In genomic region chrX:110182865-110183264, GRCh38 we compare ENCODE assay signal across 19 cellular contexts.
DNase-seq lines count a peak whose midpoint lies in the region; ATAC-seq, FAIRE-seq and TF ChIP-seq lines count a peak whose summit lies in the region.
"Had no signal": no experiment of that assay in that cellular context is flagged by ENCODE, and none has a peak within 500 bp of the region (broad histone marks: within the 10 kb centered on the region; RNA-seq: fewer than 3 reads in every experiment).

No MANE protein-coding gene starts in this region.

- FAIRE-seq in K562 (lab: Jason Lieb, UNC) (no peak), GM19239 (lab: Jason Lieb, UNC) (no peak)
- FAIRE-seq: GM12891 had no signal

- H3K4me1 ChIP-seq in HCT116 (ENCODE audit: control insufficient read depth in 1 of 2, insufficient read depth in 2 of 2, low read length in 2 of 2) (peaks cover 43 to 53% of the 10 kb centered on the region in 2 experiments), K562 (replicated peaks in 1 of 2; ENCODE audit: control insufficient read depth in 2 of 2, insufficient read depth in 2 of 2, low read length in 2 of 2) (peaks cover 21 to 32% of the 10 kb centered on the region in 2 experiments), spleen (peaks cover 0 to 9% (median 0%) of the 10 kb centered on the region in 6 donors)
- H3K4me1 ChIP-seq: Caco-2 had no signal

- H3K9ac ChIP-seq in HCT116 (ENCODE audit: low read length): no peak overlapping the region
- peak overlapping the region in 1 of 2 experiments; percentile 74; a peak in 1 of 4 replicates for H3K9ac ChIP-seq in K562 (ENCODE audit: insufficient read depth in 1 of 2, low read depth in 2 of 2, low read length in 2 of 2)

- H3K79me2 ChIP-seq in HCT116 (ENCODE audit: insufficient read depth, low read length) (no peaks in the 10 kb centered on the region), K562 (ENCODE audit: control insufficient read depth, insufficient read depth, low read length) (peaks cover 10% of the 10 kb centered on the region; the same call in 2 of the 3 replicates)

- DNase-seq in HCT116 (ENCODE audit: low read depth, low spot score) (no peak), T-helper 17 cell (no peak), K562 (ENCODE audit: extremely low read depth in 1 of 4, low spot score in 3 of 4) (peak in 2 of 4 experiments; percentile 23 to 60), spleen (peak; percentile 41), GM19239 (ENCODE audit: insufficient read length, low spot score) (no peak), NCI-H187 treated with DMSO at 0.1 percent for 48 hours (lab: John Stamatoyannopoulos, UW) (no peak)
- DNase-seq in activated naive CD4-positive, alpha-beta T cell treated with Interleukin-2 at 50 U/mL for 16 hours: no peak
- no peak for DNase-seq in effector CD4-positive, alpha-beta T cell
- DNase-seq: C1 segment of cervical spinal cord, Caco-2, KBM-7, MG63, NCI-H1092 treated with DMSO at 0.1 percent for 48 hours, NCI-H1930, NCI-H2171 treated with DMSO at 0.1 percent for 48 hours, SW 1271 had no signal

- H3K27ac ChIP-seq in HCT116 (ENCODE audit: low read depth, low read length): no peak overlapping the region
- peak overlapping the region; percentile 31; the same call in 1 of the 3 replicates for H3K27ac ChIP-seq in K562 (ENCODE audit: extremely low read depth, low read depth, low read length)
- peak overlapping the region in 2 of 8 donors; percentile 10 to 26 for H3K27ac ChIP-seq in spleen
- H3K27ac ChIP-seq: HL-60, SJSA1 had no signal

- H3K9me1 ChIP-seq in K562 (ENCODE audit: control insufficient read depth, insufficient read depth, low read length): peaks cover 4% of the 10 kb centered on the region

- H3K36me3 Mint-ChIP-seq in T-helper 17 cell (ENCODE audit: low read depth): no peaks in the 10 kb centered on the region

- no peaks in the 10 kb centered on the region for H3K36me3 ChIP-seq in HCT116 (ENCODE audit: control insufficient read depth in 1 of 2, insufficient read depth in 2 of 2, low read length in 2 of 2)
- peaks cover 11% of the 10 kb centered on the region; the same call in 2 of the 3 replicates for H3K36me3 ChIP-seq in K562 (ENCODE audit: control insufficient read depth, insufficient read depth, low read length)
- H3K36me3 ChIP-seq in spleen: peaks cover 0 to 3% (median 0%) of the 10 kb centered on the region in 6 donors
- H3K36me3 ChIP-seq: SJSA1 had no signal

- WGBS in K562 (ENCODE audit: insufficient coverage, low coverage, missing lambda C conversion rate): 34% methylated on average over 3 of the region's 6 CpGs
- WGBS in spleen, 5 donors: 52 to 78% (median 70%) methylated on average over 5 to 6 of the region's 6 CpGs

- intact Hi-C loops in HCT116 (cut with micrococcal nuclease): no loop called here
- intact Hi-C loops in K562 (cut with micrococcal nuclease): no loop called here
- intact Hi-C loops in spleen (cut with DNase I; ENCODE audit: low total_unique reads): no loop called here

- H3K9me3 ChIP-seq in HCT116 (ENCODE audit: control insufficient read depth in 1 of 2, insufficient read depth in 1 of 2, low read depth in 1 of 2, low read length in 2 of 2) (no peaks in the 10 kb centered on the region), T-helper 17 cell (ENCODE audit: control insufficient read depth, low read length, poor library complexity, severe bottlenecking) (no peaks in the 10 kb centered on the region), K562 (replicated peaks; ENCODE audit: control insufficient read depth, insufficient read depth, low read depth, low read length) (no peaks in the 10 kb centered on the region; the same call in 1 of the 2 replicates), spleen (peaks cover 0 to 8% (median 0%) of the 10 kb centered on the region in 8 donors)
- H3K9me3 ChIP-seq: Caco-2, SJSA1 had no signal

- H3K9me2 ChIP-seq in HCT116 (ENCODE audit: insufficient read depth): no peaks in the 10 kb centered on the region

- POLR2A ChIA-PET in HCT116 (lab: Charles Lee) (no interaction called here), K562 (lab: Yijun Ruan, JAX) (interaction anchor here (1.0 to 1.2 kb wide), 2 partner anchors 18 to 218 kb away, joined by 3 to 4 read pairs; no protein-coding TSS in a partner anchor)

- peak overlapping the region; percentile 69 for H3K27ac Mint-ChIP-seq in T-helper 17 cell

- peaks cover 5% of the 10 kb centered on the region for H3K4me1 Mint-ChIP-seq in T-helper 17 cell

- TF ChIP-seq RAD21 in HCT116 (IDR thresholded peaks at IDR 0.05; ENCODE audit: low read depth) (no peak), K562 (CRISPR knock-in tag; conservative IDR thresholded peaks at IDR 0.05 in 1 of 2, IDR thresholded peaks at IDR 0.05 in 1 of 2) (no peak)

- BruUV-seq in HCT116 (replicated peaks; lab: Mats Ljungman, UMichigan) (no TSS peak), K562 (replicated peaks; lab: Mats Ljungman, UMichigan) (no TSS peak)

- H2AFZ ChIP-seq in HCT116 (ENCODE audit: low read depth, low read length, poor library complexity, severe bottlenecking): no peak overlapping the region
- H2AFZ ChIP-seq in K562 (ENCODE audit: low read depth, low read length): no peak overlapping the region

- ATAC-seq in HCT116 (no peak), T-helper 17 cell (no peak), K562 (peak; percentile 36)

- TF ChIP-seq CTCF in HCT116 (IDR thresholded peaks at IDR 0.05 in 2 of 3, conservative IDR thresholded peaks at IDR 0.05 in 1 of 3; ENCODE audit: borderline replicate concordance in 1 of 3, insufficient read depth in 1 of 3, low read depth in 2 of 3, low read length in 2 of 3) (no peak), K562 (IDR thresholded peaks at IDR 0.05 in 2 of 3, conservative IDR thresholded peaks at IDR 0.05 in 1 of 3; ENCODE audit: insufficient read depth in 2 of 3, low read depth in 1 of 3, low read length in 3 of 3) (no peak), spleen (IDR thresholded peaks at IDR 0.05 in 8 of 11, conservative IDR thresholded peaks at IDR 0.05 in 3 of 11) (no peak)

- no peak for TF ChIP-seq EP300 in K562 (IDR thresholded peaks at IDR 0.05; ENCODE audit: low read length)

- no peak for TF ChIP-seq POLR2A in HCT116 (IDR thresholded peaks at IDR 0.05; ENCODE audit: borderline replicate concordance, extremely low read depth, insufficient read depth, insufficient read length)
- no peak for TF ChIP-seq POLR2A in K562 (conservative IDR thresholded peaks at IDR 0.05)
- TF ChIP-seq POLR2A in spleen (IDR thresholded peaks at IDR 0.05): no peak

- H3K27me3 ChIP-seq in HCT116 (ENCODE audit: insufficient read depth, low read length): no peaks in the 10 kb centered on the region
- no peaks in the 10 kb centered on the region for H3K27me3 ChIP-seq in K562 (ENCODE audit: control insufficient read depth in 2 of 2, insufficient read depth in 2 of 2, low read length in 2 of 2)
- H3K27me3 ChIP-seq in spleen (replicated peaks in 1 of 7): peaks cover 0 to 5% (median 0%) of the 10 kb centered on the region in 7 donors
- H3K27me3 ChIP-seq: MG63, SJSA1 had no signal

- RAD21 ChIA-PET in HCT116 (lab: Charles Lee; ENCODE audit: low non-redundant PET in 1 of 2, low total read pairs in 2 of 2, uncharacterized antibody in 2 of 2, unreplicated experiment in 2 of 2): no interaction called here

- no peaks in the 10 kb centered on the region for H3K27me3 Mint-ChIP-seq in T-helper 17 cell

- no peaks in the 10 kb centered on the region for H4K20me1 ChIP-seq in HCT116 (ENCODE audit: insufficient read depth)
- H4K20me1 ChIP-seq in K562 (replicated peaks; ENCODE audit: control insufficient read depth, insufficient read depth, low read length): no peaks in the 10 kb centered on the region

- CTCF ChIA-PET in HCT116 (lab: Charles Lee) (interaction anchor here (1.1 kb wide), 1 partner anchor 15 kb away, joined by 4 read pairs; no protein-coding TSS in a partner anchor), K562 (lab: Yijun Ruan, JAX; ENCODE audit: low intra/inter-chr PET ratio) (no interaction called here)

- H3K4me3 ChIP-seq in HCT116 (replicated peaks in 1 of 2; ENCODE audit: low read depth in 1 of 2, low read length in 2 of 2): no peak overlapping the region
- H3K4me3 ChIP-seq in K562: no peak overlapping the region
- H3K4me3 ChIP-seq in spleen: no peak overlapping the region
- H3K4me3 ChIP-seq: MG63, SJSA1 had no signal

- no peak overlapping the region for H3K4me3 Mint-ChIP-seq in T-helper 17 cell

- in situ Hi-C loops in K562 (cut with MboI): no loop called here

- H3K4me2 ChIP-seq in HCT116 (ENCODE audit: low read length) (peak overlapping the region; percentile 62; the same call in 1 of the 2 replicates), K562 (ENCODE audit: insufficient read depth, low read length) (0 out of 2 replicates have a peak overlapping the region, but pooled peaks have one; percentile 25)

TF ChIP-seq in HCT116, 20 proteins besides CTCF, POLR2A, EP300 and RAD21 (continues in another document):
- TF ChIP-seq, protein P1, sequence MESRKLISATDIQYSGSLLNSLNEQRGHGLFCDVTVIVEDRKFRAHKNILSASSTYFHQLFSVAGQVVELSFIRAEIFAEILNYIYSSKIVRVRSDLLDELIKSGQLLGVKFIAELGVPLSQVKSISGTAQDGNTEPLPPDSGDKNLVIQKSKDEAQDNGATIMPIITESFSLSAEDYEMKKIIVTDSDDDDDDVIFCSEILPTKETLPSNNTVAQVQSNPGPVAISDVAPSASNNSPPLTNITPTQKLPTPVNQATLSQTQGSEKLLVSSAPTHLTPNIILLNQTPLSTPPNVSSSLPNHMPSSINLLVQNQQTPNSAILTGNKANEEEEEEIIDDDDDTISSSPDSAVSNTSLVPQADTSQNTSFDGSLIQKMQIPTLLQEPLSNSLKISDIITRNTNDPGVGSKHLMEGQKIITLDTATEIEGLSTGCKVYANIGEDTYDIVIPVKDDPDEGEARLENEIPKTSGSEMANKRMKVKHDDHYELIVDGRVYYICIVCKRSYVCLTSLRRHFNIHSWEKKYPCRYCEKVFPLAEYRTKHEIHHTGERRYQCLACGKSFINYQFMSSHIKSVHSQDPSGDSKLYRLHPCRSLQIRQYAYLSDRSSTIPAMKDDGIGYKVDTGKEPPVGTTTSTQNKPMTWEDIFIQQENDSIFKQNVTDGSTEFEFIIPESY (IDR thresholded peaks at IDR 0.05; ENCODE audit: extremely low read depth, insufficient replicate concordance, low read length): no peak

TF ChIP-seq in K562, 482 proteins besides CTCF, POLR2A, EP300 and RAD21 (continues in another document):
- TF ChIP-seq CBFA2T3 (IDR thresholded peaks at IDR 0.05): 0 out of 2 replicates have a peak, but pooled peaks have one; percentile 4
